In the genomic region with DNA sequence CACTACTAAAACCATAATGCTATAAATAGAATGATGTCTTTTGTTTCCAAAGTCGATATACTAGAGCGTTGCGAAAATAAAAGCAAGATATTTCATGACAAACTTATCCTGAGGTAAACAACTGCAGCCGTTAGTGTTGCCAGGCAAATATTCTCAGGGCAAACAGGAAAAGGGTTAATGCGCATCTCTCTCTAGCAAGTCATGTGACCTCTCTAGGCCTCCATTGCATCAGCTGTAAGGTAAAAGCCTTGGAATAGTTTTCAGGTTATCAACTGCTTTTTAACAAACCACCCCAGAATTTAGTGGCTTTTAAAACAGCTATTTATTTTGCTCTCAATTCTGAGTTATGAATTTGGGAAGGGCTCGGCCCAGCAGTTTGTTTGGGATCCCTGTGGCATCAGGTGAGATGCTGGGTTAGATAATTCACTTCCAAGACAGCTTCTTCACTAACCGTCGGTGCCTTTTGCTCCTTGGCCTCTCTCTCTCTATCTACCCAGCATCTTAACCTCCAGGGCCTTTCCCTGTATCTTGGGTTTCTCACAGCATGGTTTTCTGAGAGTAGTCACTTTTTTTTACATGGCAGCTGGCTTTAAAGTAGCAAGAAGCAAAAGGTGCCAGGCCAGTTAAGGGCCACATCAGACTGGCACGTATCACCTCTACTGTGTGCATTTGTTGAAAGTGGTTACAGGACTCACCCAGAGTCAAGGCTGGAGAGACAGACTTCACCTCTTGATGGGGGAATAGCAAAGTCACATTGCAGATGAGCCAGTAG, we compare ENCODE assay signal across 1 cellular context.
TF ChIP-seq lines count a peak whose summit lies in the region.

No MANE protein-coding gene starts in this region.

TF ChIP-seq in K562, 482 proteins besides CTCF, POLR2A, EP300 and RAD21 (continued from another document and continues in another):
- TF ChIP-seq, protein P1, sequence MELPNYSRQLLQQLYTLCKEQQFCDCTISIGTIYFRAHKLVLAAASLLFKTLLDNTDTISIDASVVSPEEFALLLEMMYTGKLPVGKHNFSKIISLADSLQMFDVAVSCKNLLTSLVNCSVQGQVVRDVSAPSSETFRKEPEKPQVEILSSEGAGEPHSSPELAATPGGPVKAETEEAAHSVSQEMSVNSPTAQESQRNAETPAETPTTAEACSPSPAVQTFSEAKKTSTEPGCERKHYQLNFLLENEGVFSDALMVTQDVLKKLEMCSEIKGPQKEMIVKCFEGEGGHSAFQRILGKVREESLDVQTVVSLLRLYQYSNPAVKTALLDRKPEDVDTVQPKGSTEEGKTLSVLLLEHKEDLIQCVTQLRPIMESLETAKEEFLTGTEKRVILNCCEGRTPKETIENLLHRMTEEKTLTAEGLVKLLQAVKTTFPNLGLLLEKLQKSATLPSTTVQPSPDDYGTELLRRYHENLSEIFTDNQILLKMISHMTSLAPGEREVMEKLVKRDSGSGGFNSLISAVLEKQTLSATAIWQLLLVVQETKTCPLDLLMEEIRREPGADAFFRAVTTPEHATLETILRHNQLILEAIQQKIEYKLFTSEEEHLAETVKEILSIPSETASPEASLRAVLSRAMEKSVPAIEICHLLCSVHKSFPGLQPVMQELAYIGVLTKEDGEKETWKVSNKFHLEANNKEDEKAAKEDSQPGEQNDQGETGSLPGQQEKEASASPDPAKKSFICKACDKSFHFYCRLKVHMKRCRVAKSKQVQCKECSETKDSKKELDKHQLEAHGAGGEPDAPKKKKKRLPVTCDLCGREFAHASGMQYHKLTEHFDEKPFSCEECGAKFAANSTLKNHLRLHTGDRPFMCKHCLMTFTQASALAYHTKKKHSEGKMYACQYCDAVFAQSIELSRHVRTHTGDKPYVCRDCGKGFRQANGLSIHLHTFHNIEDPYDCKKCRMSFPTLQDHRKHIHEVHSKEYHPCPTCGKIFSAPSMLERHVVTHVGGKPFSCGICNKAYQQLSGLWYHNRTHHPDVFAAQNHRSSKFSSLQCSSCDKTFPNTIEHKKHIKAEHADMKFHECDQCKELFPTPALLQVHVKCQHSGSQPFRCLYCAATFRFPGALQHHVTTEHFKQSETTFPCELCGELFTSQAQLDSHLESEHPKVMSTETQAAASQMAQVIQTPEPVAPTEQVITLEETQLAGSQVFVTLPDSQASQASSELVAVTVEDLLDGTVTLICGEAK (IDR thresholded peaks at IDR 0.05): no peak
- TF ChIP-seq, protein P1 (CRISPR knock-in tag; IDR thresholded peaks at IDR 0.05): no peak
- no peak for TF ChIP-seq MCM3 (IDR thresholded peaks at IDR 0.05)
- no peak for TF ChIP-seq MAFF (IDR thresholded peaks at IDR 0.05; ENCODE audit: low read length)
- no peak for TF ChIP-seq ZNF165 (CRISPR knock-in tag; IDR thresholded peaks at IDR 0.05; ENCODE audit: borderline replicate concordance)
- TF ChIP-seq, protein P2, sequence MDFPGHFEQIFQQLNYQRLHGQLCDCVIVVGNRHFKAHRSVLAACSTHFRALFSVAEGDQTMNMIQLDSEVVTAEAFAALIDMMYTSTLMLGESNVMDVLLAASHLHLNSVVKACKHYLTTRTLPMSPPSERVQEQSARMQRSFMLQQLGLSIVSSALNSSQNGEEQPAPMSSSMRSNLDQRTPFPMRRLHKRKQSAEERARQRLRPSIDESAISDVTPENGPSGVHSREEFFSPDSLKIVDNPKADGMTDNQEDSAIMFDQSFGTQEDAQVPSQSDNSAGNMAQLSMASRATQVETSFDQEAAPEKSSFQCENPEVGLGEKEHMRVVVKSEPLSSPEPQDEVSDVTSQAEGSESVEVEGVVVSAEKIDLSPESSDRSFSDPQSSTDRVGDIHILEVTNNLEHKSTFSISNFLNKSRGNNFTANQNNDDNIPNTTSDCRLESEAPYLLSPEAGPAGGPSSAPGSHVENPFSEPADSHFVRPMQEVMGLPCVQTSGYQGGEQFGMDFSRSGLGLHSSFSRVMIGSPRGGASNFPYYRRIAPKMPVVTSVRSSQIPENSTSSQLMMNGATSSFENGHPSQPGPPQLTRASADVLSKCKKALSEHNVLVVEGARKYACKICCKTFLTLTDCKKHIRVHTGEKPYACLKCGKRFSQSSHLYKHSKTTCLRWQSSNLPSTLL (IDR thresholded peaks at IDR 0.05): no peak
- TF ChIP-seq ZKSCAN3 (CRISPR knock-in tag; IDR thresholded peaks at IDR 0.05): no peak
- TF ChIP-seq, protein P3, sequence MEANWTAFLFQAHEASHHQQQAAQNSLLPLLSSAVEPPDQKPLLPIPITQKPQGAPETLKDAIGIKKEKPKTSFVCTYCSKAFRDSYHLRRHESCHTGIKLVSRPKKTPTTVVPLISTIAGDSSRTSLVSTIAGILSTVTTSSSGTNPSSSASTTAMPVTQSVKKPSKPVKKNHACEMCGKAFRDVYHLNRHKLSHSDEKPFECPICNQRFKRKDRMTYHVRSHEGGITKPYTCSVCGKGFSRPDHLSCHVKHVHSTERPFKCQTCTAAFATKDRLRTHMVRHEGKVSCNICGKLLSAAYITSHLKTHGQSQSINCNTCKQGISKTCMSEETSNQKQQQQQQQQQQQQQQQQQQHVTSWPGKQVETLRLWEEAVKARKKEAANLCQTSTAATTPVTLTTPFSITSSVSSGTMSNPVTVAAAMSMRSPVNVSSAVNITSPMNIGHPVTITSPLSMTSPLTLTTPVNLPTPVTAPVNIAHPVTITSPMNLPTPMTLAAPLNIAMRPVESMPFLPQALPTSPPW (CRISPR knock-in tag; IDR thresholded peaks at IDR 0.05): peak; percentile 29; the same call in 1 of the 2 replicates
- TF ChIP-seq YBX1 (IDR thresholded peaks at IDR 0.05): no peak
- TF ChIP-seq NELFE (IDR thresholded peaks at IDR 0.05; ENCODE audit: insufficient read depth, insufficient read length): no peak
- TF ChIP-seq KLF6 (CRISPR knock-in tag; IDR thresholded peaks at IDR 0.05; ENCODE audit: borderline replicate concordance): no peak
- no peak for TF ChIP-seq ZNF444 (CRISPR knock-in tag; IDR thresholded peaks at IDR 0.05)
- TF ChIP-seq SP1 (CRISPR knock-in tag; IDR thresholded peaks at IDR 0.05): peak; percentile 9; the same call in 1 of the 2 replicates
- TF ChIP-seq ZNF436 (CRISPR knock-in tag; IDR thresholded peaks at IDR 0.05): no peak
- no peak for TF ChIP-seq POLR2AphosphoS5 (IDR thresholded peaks at IDR 0.05; ENCODE audit: control insufficient read depth, insufficient read depth, low read depth, low read length)
- no peak for TF ChIP-seq ZEB2 (IDR thresholded peaks at IDR 0.05)
- TF ChIP-seq NFIX (CRISPR knock-in tag; IDR thresholded peaks at IDR 0.05; ENCODE audit: low read depth): no peak
- no peak for TF ChIP-seq MYBL2 (IDR thresholded peaks at IDR 0.05; ENCODE audit: low read depth)
- TF ChIP-seq MYBL2 (CRISPR knock-in tag; IDR thresholded peaks at IDR 0.05; ENCODE audit: borderline replicate concordance): no peak
- TF ChIP-seq, protein P4, sequence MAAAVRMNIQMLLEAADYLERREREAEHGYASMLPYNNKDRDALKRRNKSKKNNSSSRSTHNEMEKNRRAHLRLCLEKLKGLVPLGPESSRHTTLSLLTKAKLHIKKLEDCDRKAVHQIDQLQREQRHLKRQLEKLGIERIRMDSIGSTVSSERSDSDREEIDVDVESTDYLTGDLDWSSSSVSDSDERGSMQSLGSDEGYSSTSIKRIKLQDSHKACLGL (CRISPR knock-in tag; IDR thresholded peaks at IDR 0.05; ENCODE audit: borderline replicate concordance, poor library complexity, severe bottlenecking): no peak
- peak; percentile 27; the same call in 1 of the 2 replicates for TF ChIP-seq CTBP1 (IDR thresholded peaks at IDR 0.05; ENCODE audit: borderline replicate concordance)
- no peak for TF ChIP-seq ZNF282 (CRISPR knock-in tag; IDR thresholded peaks at IDR 0.05)
- TF ChIP-seq ZC3H4 (CRISPR knock-in tag; IDR thresholded peaks at IDR 0.05; ENCODE audit: borderline replicate concordance): no peak
- TF ChIP-seq, protein P5, sequence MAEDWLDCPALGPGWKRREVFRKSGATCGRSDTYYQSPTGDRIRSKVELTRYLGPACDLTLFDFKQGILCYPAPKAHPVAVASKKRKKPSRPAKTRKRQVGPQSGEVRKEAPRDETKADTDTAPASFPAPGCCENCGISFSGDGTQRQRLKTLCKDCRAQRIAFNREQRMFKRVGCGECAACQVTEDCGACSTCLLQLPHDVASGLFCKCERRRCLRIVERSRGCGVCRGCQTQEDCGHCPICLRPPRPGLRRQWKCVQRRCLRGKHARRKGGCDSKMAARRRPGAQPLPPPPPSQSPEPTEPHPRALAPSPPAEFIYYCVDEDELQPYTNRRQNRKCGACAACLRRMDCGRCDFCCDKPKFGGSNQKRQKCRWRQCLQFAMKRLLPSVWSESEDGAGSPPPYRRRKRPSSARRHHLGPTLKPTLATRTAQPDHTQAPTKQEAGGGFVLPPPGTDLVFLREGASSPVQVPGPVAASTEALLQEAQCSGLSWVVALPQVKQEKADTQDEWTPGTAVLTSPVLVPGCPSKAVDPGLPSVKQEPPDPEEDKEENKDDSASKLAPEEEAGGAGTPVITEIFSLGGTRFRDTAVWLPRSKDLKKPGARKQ (CRISPR knock-in tag; IDR thresholded peaks at IDR 0.05): no peak
- TF ChIP-seq HCFC1 (IDR thresholded peaks at IDR 0.05; ENCODE audit: low read depth, low read length): no peak
- no peak for TF ChIP-seq ZNF696 (CRISPR knock-in tag; conservative IDR thresholded peaks at IDR 0.05)
- no peak for TF ChIP-seq ZBED1 (IDR thresholded peaks at IDR 0.05)
- TF ChIP-seq MEF2D (tag; conservative IDR thresholded peaks at IDR 0.05; ENCODE audit: low read depth): 0 out of 2 replicates have a peak, but pooled peaks have one; percentile 56
- no peak for TF ChIP-seq TAF9B (IDR thresholded peaks at IDR 0.05; ENCODE audit: partially characterized antibody)
- 0 out of 2 replicates have a peak, but pooled peaks have one; percentile 44 for TF ChIP-seq ELF4 (CRISPR knock-in tag; IDR thresholded peaks at IDR 0.05)
- TF ChIP-seq SIX5 (IDR thresholded peaks at IDR 0.05; ENCODE audit: borderline replicate concordance in 1 of 2, insufficient read depth in 1 of 2, low read depth in 1 of 2, low read length in 2 of 2): no peak
- TF ChIP-seq, protein P6, sequence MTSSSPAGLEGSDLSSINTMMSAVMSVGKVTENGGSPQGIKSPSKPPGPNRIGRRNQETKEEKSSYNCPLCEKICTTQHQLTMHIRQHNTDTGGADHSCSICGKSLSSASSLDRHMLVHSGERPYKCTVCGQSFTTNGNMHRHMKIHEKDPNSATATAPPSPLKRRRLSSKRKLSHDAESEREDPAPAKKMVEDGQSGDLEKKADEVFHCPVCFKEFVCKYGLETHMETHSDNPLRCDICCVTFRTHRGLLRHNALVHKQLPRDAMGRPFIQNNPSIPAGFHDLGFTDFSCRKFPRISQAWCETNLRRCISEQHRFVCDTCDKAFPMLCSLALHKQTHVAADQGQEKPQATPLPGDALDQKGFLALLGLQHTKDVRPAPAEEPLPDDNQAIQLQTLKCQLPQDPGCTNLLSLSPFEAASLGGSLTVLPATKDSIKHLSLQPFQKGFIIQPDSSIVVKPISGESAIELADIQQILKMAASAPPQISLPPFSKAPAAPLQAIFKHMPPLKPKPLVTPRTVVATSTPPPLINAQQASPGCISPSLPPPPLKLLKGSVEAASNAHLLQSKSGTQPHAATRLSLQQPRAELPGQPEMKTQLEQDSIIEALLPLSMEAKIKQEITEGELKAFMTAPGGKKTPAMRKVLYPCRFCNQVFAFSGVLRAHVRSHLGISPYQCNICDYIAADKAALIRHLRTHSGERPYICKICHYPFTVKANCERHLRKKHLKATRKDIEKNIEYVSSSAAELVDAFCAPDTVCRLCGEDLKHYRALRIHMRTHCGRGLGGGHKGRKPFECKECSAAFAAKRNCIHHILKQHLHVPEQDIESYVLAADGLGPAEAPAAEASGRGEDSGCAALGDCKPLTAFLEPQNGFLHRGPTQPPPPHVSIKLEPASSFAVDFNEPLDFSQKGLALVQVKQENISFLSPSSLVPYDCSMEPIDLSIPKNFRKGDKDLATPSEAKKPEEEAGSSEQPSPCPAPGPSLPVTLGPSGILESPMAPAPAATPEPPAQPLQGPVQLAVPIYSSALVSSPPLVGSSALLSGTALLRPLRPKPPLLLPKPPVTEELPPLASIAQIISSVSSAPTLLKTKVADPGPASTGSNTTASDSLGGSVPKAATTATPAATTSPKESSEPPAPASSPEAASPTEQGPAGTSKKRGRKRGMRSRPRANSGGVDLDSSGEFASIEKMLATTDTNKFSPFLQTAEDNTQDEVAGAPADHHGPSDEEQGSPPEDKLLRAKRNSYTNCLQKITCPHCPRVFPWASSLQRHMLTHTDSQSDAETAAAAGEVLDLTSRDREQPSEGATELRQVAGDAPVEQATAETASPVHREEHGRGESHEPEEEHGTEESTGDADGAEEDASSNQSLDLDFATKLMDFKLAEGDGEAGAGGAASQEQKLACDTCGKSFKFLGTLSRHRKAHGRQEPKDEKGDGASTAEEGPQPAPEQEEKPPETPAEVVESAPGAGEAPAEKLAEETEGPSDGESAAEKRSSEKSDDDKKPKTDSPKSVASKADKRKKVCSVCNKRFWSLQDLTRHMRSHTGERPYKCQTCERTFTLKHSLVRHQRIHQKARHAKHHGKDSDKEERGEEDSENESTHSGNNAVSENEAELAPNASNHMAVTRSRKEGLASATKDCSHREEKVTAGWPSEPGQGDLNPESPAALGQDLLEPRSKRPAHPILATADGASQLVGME (CRISPR knock-in tag; IDR thresholded peaks at IDR 0.05): no peak
- TF ChIP-seq, protein P7, sequence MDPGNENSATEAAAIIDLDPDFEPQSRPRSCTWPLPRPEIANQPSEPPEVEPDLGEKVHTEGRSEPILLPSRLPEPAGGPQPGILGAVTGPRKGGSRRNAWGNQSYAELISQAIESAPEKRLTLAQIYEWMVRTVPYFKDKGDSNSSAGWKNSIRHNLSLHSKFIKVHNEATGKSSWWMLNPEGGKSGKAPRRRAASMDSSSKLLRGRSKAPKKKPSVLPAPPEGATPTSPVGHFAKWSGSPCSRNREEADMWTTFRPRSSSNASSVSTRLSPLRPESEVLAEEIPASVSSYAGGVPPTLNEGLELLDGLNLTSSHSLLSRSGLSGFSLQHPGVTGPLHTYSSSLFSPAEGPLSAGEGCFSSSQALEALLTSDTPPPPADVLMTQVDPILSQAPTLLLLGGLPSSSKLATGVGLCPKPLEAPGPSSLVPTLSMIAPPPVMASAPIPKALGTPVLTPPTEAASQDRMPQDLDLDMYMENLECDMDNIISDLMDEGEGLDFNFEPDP (CRISPR knock-in tag; IDR thresholded peaks at IDR 0.05): 0 out of 2 replicates have a peak, but pooled peaks have one; percentile 12
